In the genomic region with DNA sequence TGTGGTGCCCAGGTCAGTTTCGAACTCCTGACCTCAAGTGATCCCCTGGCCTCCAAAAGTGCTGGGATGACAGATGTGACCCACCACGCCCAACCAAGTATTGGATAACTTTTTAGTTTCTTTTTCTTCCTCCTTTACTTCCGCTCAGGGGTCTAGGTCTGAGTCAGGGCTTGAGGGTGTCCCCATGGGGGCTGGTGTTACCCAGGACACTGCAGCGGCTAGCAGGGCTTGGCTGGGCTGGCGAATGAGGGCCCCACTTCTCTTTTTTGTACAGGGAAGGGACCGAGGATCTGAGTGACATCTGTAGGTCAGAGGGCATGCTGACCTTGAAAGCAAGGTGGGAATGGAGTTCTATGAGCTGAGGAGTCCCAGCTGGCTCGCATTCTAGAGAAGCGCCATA, we compare ENCODE assay signal across 2 cellular contexts.
A peak's percentile ranks its signal among the peaks of the same experiment; 100 is the strongest.
TF ChIP-seq lines count a peak whose summit lies in the region.

No MANE protein-coding gene starts in this region.

TF ChIP-seq in GM12891, 5 proteins besides CTCF, POLR2A, EP300 and RAD21:
- TF ChIP-seq SPI1 (IDR thresholded peaks at IDR 0.05; ENCODE audit: low read depth, low read length), result peak; percentile 71
- TF ChIP-seq POLR2AphosphoS5 (IDR thresholded peaks at IDR 0.05; ENCODE audit: low read depth, low read length), result no peak

TF ChIP-seq in K562, 482 proteins besides CTCF, POLR2A, EP300 and RAD21:
- TF ChIP-seq PHB2 (IDR thresholded peaks at IDR 0.05; ENCODE audit: low read depth), result no peak
- peak; percentile 68; the same call in 1 of the 2 replicates for TF ChIP-seq ESRRA (IDR thresholded peaks at IDR 0.05; ENCODE audit: borderline replicate concordance, low read depth)
- no peak for TF ChIP-seq ZNF668 (CRISPR knock-in tag; IDR thresholded peaks at IDR 0.05)
- peak; percentile 61 for TF ChIP-seq SPI1 (IDR thresholded peaks at IDR 0.05; ENCODE audit: borderline replicate concordance, low read depth, low read length)
